ENCODE assay signal across 16 cellular contexts in genomic region chr10:120262857-120263547, GRCh38.
DNase-seq lines count a peak whose midpoint lies in the region; ATAC-seq, FAIRE-seq and TF ChIP-seq lines count a peak whose summit lies in the region.
"Had no signal": no experiment of that assay in that cellular context is flagged by ENCODE, and none has a peak within 500 bp of the region (broad histone marks: within the 10 kb centered on the region; RNA-seq: fewer than 3 reads in every experiment).

No MANE protein-coding gene starts in this region.

- FAIRE-seq in GM12878 (lab: Jason Lieb, UNC): no peak
- FAIRE-seq: G401.6 had no signal

- H3K4me3 ChIP-seq in GM12864 (ENCODE audit: low read depth, low read length) (no peak overlapping the region), GM12878 (no peak overlapping the region), dorsolateral prefrontal cortex (no peak overlapping the region)
- H3K4me3 ChIP-seq: mucosa of descending colon had no signal

- TF ChIP-seq POLR2A in GM12878 (IDR thresholded peaks at IDR 0.05; ENCODE audit: low read depth, low read length): no peak

- H3K27ac ChIP-seq in GM12878 (ENCODE audit: control insufficient read depth, insufficient read depth) (no peak overlapping the region), dorsolateral prefrontal cortex (no peak overlapping the region)

- H3K9ac ChIP-seq in GM12878 (ENCODE audit: control insufficient read depth, insufficient read depth, low read length): no peak overlapping the region

- POLR2A ChIA-PET in GM12878 (lab: Charles Lee): no interaction called here
- POLR2A ChIA-PET in WTC11 (lab: Charles Lee): no interaction called here

- BruUV-seq in GM12878 (replicated peaks; lab: Mats Ljungman, UMichigan): no TSS peak

- no peak for TF ChIP-seq CTCF in GM12864 (IDR thresholded peaks at IDR 0.05; ENCODE audit: low read depth, low read length, missing control alignments)
- no peak for TF ChIP-seq CTCF in GM12878 (IDR thresholded peaks at IDR 0.05 in 2 of 3, conservative IDR thresholded peaks at IDR 0.05 in 1 of 3; ENCODE audit: control insufficient read depth in 2 of 3, extremely low read depth in 1 of 3, insufficient read depth in 1 of 3, low read depth in 3 of 3, low read length in 3 of 3)
- TF ChIP-seq CTCF in WTC11 (IDR thresholded peaks at IDR 0.05): no peak
- TF ChIP-seq CTCF in dorsolateral prefrontal cortex (IDR thresholded peaks at IDR 0.05 in 54 of 56, conservative IDR thresholded peaks at IDR 0.05 in 2 of 56; ENCODE audit: low read depth in 1 of 56, partially characterized antibody in 56 of 56): no peak

- CTCF ChIA-PET in GM12878 (lab: Yijun Ruan, JAX) (interaction anchor here (0.5 kb wide), 1 partner anchor 404 kb away, joined by 3 read pairs; no protein-coding TSS in a partner anchor), WTC11 (lab: Charles Lee) (no interaction called here)

- no peaks in the 10 kb centered on the region for H3K36me3 ChIP-seq in GM12878 (ENCODE audit: control insufficient read depth in 2 of 2, insufficient read depth in 2 of 2, low read length in 1 of 2)
- H3K36me3 ChIP-seq: BE2C had no signal

- no peak overlapping the region for H3K4me3 Mint-ChIP-seq in WTC11
- H3K4me3 Mint-ChIP-seq: activated CD4-positive, alpha-beta memory T cell treated with anti-CD3 and anti-CD28 coated beads, Interleukin-2, amount 10 ng/mL, durations not matched to agents 7 days and 5 days; T-helper 2 cell treated with Interferon-gamma antibody and Interleukin-4, amounts not matched to agents 5 μg/mL and 100 μg/mL, for 36 hours had no signal

- H3K36me3 Mint-ChIP-seq in WTC11: no peaks in the 10 kb centered on the region

- in situ Hi-C loops in GM12878 (cut with MboI): no loop called here

- RAD21 ChIA-PET in GM12878 (lab: Charles Lee; ENCODE audit: unreplicated experiment): no interaction called here

- H3K27ac Mint-ChIP-seq in WTC11: no peak overlapping the region
- H3K27ac Mint-ChIP-seq: activated CD4-positive, alpha-beta memory T cell treated with anti-CD3 and anti-CD28 coated beads, Interleukin-2, amount 10 ng/mL, durations not matched to agents 7 days and 5 days; T-helper 2 cell treated with Interferon-gamma antibody and Interleukin-4, amounts not matched to agents 5 μg/mL and 100 μg/mL, for 36 hours had no signal

- intact Hi-C loops in GM12878 (cut with micrococcal nuclease; ENCODE audit: unreplicated experiment): no loop called here
- intact Hi-C loops in dorsolateral prefrontal cortex (cut with DNase I): no loop called here

- peaks cover 14% of the 10 kb centered on the region for H3K9me3 Mint-ChIP-seq in WTC11
- H3K9me3 Mint-ChIP-seq: activated CD4-positive, alpha-beta memory T cell treated with anti-CD3 and anti-CD28 coated beads, Interleukin-2, amount 10 ng/mL, durations not matched to agents 7 days and 5 days; T-helper 2 cell treated with Interferon-gamma antibody and Interleukin-4, amounts not matched to agents 5 μg/mL and 100 μg/mL, for 36 hours had no signal

- no peaks in the 10 kb centered on the region for H3K4me1 ChIP-seq in GM12878 (ENCODE audit: control insufficient read depth, insufficient read depth, low read length)
- H3K4me1 ChIP-seq: BE2C had no signal

- no peaks in the 10 kb centered on the region for H3K9me3 ChIP-seq in GM12878 (replicated peaks; ENCODE audit: control insufficient read depth, insufficient read depth, low read length)
- H3K9me3 ChIP-seq: BE2C, mucosa of descending colon had no signal

- no peak overlapping the region for H3K4me2 ChIP-seq in GM12878 (ENCODE audit: control insufficient read depth, insufficient read depth)

- no peaks in the 10 kb centered on the region for H3K27me3 ChIP-seq in GM12878 (replicated peaks in 1 of 2; ENCODE audit: control insufficient read depth in 2 of 2, insufficient read depth in 2 of 2, low read length in 1 of 2)
- peaks cover 0 to 23% (median 0%) of the 10 kb centered on the region in 45 donors for H3K27me3 ChIP-seq in dorsolateral prefrontal cortex

- no peaks in the 10 kb centered on the region for H4K20me1 ChIP-seq in GM12878 (ENCODE audit: control insufficient read depth, insufficient read depth)

- no peaks in the 10 kb centered on the region for H3K27me3 Mint-ChIP-seq in WTC11 (ENCODE audit: low read depth)

- peak in 1 of 2 experiments; percentile 45; a peak in 1 of 4 replicates for TF ChIP-seq EP300 in GM12878 (IDR thresholded peaks at IDR 0.05; ENCODE audit: borderline replicate concordance in 1 of 2, control insufficient read depth in 1 of 2, low read depth in 2 of 2, low read length in 2 of 2)

- no peaks in the 10 kb centered on the region for H3K79me2 ChIP-seq in GM12878 (ENCODE audit: control insufficient read depth, insufficient read depth, low read length)

- SMC1A ChIA-PET in GM12878 (lab: Charles Lee; ENCODE audit: uncharacterized antibody, unreplicated experiment): no interaction called here

- no peaks in the 10 kb centered on the region; the same call in 1 of the 2 replicates for H3K4me1 Mint-ChIP-seq in WTC11
- H3K4me1 Mint-ChIP-seq: activated CD4-positive, alpha-beta memory T cell treated with anti-CD3 and anti-CD28 coated beads, Interleukin-2, amount 10 ng/mL, durations not matched to agents 7 days and 5 days had no signal

- WGBS in GM12878 (ENCODE audit: insufficient coverage, insufficient replicate concordance, low lambda C conversion rate, missing lambda C conversion rate): 0% methylated on average over 1 of the region's 1 CpG

- DNase-seq in GM12864 (ENCODE audit: low read depth) (peak; percentile 2), GM12878 (ENCODE audit: low read depth, low spot score) (peak; percentile 16), WTC11 (ENCODE audit: low spot score) (no peak), CD1c-positive myeloid dendritic cell (ENCODE audit: extremely low spot score) (no peak), dorsolateral prefrontal cortex (no peak)
- DNase-seq: activated CD4-positive, alpha-beta memory T cell treated with anti-CD3 and anti-CD28 coated beads, Interleukin-2, amount 10 ng/mL, durations not matched to agents 7 days and 5 days; BE2C; central memory CD4-positive, alpha-beta T cell; mucosa of descending colon; NCI-H2171 treated with DMSO at 0.1 percent for 48 hours; posterior cingulate gyrus had no signal

- H2AFZ ChIP-seq in GM12878 (ENCODE audit: control insufficient read depth, low read depth, low read length): no peak overlapping the region

- no peak for TF ChIP-seq RAD21 in GM12878 (IDR thresholded peaks at IDR 0.05; ENCODE audit: insufficient read depth, low read depth, low read length)

- ATAC-seq in GM21423 (IDR thresholded peaks at IDR 0.05; ENCODE audit: unreplicated experiment) (peak; percentile 85), HG03139 (IDR thresholded peaks at IDR 0.05; ENCODE audit: unreplicated experiment) (peak; percentile 72), GM12878 (peak; percentile 94), WTC11 (no peak), HG02571 (IDR thresholded peaks at IDR 0.05; ENCODE audit: unreplicated experiment) (no peak)
- ATAC-seq: mucosa of descending colon had no signal

TF ChIP-seq in GM12878, 131 proteins besides CTCF, POLR2A, EP300 and RAD21 (continues in another document):
- peak; percentile 48 to 71 for TF ChIP-seq IKZF2 (IDR thresholded peaks at IDR 0.05)
- TF ChIP-seq, protein P1, sequence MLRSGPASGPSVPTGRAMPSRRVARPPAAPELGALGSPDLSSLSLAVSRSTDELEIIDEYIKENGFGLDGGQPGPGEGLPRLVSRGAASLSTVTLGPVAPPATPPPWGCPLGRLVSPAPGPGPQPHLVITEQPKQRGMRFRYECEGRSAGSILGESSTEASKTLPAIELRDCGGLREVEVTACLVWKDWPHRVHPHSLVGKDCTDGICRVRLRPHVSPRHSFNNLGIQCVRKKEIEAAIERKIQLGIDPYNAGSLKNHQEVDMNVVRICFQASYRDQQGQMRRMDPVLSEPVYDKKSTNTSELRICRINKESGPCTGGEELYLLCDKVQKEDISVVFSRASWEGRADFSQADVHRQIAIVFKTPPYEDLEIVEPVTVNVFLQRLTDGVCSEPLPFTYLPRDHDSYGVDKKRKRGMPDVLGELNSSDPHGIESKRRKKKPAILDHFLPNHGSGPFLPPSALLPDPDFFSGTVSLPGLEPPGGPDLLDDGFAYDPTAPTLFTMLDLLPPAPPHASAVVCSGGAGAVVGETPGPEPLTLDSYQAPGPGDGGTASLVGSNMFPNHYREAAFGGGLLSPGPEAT (IDR thresholded peaks at IDR 0.05; ENCODE audit: low read depth): peak; percentile 69; the same call in 1 of the 2 replicates
- TF ChIP-seq DPF2 (IDR thresholded peaks at IDR 0.05): peak; percentile 60; the same call in 1 of the 2 replicates
- peak; percentile 40; the same call in 1 of the 2 replicates for TF ChIP-seq IKZF1 (conservative IDR thresholded peaks at IDR 0.05)

TF ChIP-seq in WTC11, 78 proteins besides CTCF, POLR2A, EP300 and RAD21 (continues in another document):
- no peak for TF ChIP-seq SMAD4 (CRISPR knock-in tag; IDR thresholded peaks at IDR 0.05)
- TF ChIP-seq, protein P2, sequence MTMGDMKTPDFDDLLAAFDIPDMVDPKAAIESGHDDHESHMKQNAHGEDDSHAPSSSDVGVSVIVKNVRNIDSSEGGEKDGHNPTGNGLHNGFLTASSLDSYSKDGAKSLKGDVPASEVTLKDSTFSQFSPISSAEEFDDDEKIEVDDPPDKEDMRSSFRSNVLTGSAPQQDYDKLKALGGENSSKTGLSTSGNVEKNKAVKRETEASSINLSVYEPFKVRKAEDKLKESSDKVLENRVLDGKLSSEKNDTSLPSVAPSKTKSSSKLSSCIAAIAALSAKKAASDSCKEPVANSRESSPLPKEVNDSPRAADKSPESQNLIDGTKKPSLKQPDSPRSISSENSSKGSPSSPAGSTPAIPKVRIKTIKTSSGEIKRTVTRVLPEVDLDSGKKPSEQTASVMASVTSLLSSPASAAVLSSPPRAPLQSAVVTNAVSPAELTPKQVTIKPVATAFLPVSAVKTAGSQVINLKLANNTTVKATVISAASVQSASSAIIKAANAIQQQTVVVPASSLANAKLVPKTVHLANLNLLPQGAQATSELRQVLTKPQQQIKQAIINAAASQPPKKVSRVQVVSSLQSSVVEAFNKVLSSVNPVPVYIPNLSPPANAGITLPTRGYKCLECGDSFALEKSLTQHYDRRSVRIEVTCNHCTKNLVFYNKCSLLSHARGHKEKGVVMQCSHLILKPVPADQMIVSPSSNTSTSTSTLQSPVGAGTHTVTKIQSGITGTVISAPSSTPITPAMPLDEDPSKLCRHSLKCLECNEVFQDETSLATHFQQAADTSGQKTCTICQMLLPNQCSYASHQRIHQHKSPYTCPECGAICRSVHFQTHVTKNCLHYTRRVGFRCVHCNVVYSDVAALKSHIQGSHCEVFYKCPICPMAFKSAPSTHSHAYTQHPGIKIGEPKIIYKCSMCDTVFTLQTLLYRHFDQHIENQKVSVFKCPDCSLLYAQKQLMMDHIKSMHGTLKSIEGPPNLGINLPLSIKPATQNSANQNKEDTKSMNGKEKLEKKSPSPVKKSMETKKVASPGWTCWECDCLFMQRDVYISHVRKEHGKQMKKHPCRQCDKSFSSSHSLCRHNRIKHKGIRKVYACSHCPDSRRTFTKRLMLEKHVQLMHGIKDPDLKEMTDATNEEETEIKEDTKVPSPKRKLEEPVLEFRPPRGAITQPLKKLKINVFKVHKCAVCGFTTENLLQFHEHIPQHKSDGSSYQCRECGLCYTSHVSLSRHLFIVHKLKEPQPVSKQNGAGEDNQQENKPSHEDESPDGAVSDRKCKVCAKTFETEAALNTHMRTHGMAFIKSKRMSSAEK (CRISPR knock-in tag; IDR thresholded peaks at IDR 0.05; ENCODE audit: borderline replicate concordance): no peak
- no peak for TF ChIP-seq FOXK1 (CRISPR knock-in tag; IDR thresholded peaks at IDR 0.05)

Comparison
In these comparisons a context has a peak if more than half of its experiments do, and no peak if none do; other contexts are left out.
1. DNase-seq: peak in GM12864 (single experiment) and GM12878 (single experiment); none in WTC11 (single experiment), CD1c-positive myeloid dendritic cell (single experiment) and dorsolateral prefrontal cortex (0 of 10).
2. ATAC-seq: peak in GM21423 (single experiment), HG03139 (single experiment) and GM12878 (single experiment); none in WTC11 (single experiment) and HG02571 (single experiment).